In genomic region chr3:11847035-11847394, GRCh38 we compare ENCODE assay signal across 8 cellular contexts. TPM values are rescaled to one million over a fixed set of nuclear protein-coding genes. Genes with fewer than 3 reads are reported as not detected.
DNase-seq lines count a peak whose midpoint lies in the region; ATAC-seq and TF ChIP-seq lines count a peak whose summit lies in the region.

No MANE protein-coding gene starts in this region.

- peak overlapping the region; percentile 98 for H3K4me3 Mint-ChIP-seq in natural killer cell

- H3K36me3 ChIP-seq in BLaER1 treated with 17β-estradiol and CSF1 and Interleukin-3, amounts not matched to agents 10 nM and 100 nM, result peaks cover 19 to 31% (median 26%) of the 10 kb centered on the region in 11 experiments

- H3K4me1 ChIP-seq in BLaER1 treated with 17β-estradiol and CSF1 and Interleukin-3, amounts not matched to agents 10 nM and 100 nM, result peaks cover 10 to 18% (median 13%) of the 10 kb centered on the region in 10 experiments

- peak overlapping the region; percentile 77 to 96 (median 89); a peak in 21 of 22 replicates for H3K4me2 ChIP-seq in BLaER1 treated with 17β-estradiol and CSF1 and Interleukin-3, amounts not matched to agents 10 nM and 100 nM

- no peak for TF ChIP-seq RAD21 in Ishikawa (IDR thresholded peaks at IDR 0.05; ENCODE audit: low read depth)

- H3K4me3 ChIP-seq in BLaER1 treated with 17β-estradiol and CSF1 and Interleukin-3, amounts not matched to agents 10 nM and 100 nM, result peak overlapping the region; percentile 60 to 90 (median 80)

- peaks cover 0 to under 1% (median 0%) of the 10 kb centered on the region in 11 experiments; a peak in 3 of 22 replicates for H3K9me3 ChIP-seq in BLaER1 treated with 17β-estradiol and CSF1 and Interleukin-3, amounts not matched to agents 10 nM and 100 nM (replicated peaks in 1 of 11)

- intact Hi-C loops in natural killer cell (cut with micrococcal nuclease), result no loop called here

- peak overlapping the region in 1 of 11 experiments; percentile 72; a peak in 3 of 22 replicates for H3K27ac ChIP-seq in BLaER1 treated with 17β-estradiol and CSF1 and Interleukin-3, amounts not matched to agents 10 nM and 100 nM
- H3K27ac ChIP-seq in cingulate gyrus (ENCODE audit: low read depth, low read length), result peak overlapping the region; percentile 66

- TF ChIP-seq CTCF in natural killer cell (IDR thresholded peaks at IDR 0.05), result peak; percentile 9

- H3K27ac Mint-ChIP-seq in natural killer cell, result peak overlapping the region; percentile 91 to 99

- H3K27me3 ChIP-seq in BLaER1 treated with 17β-estradiol and CSF1 and Interleukin-3, amounts not matched to agents 10 nM and 100 nM, result peaks cover 0 to 22% (median 10%) of the 10 kb centered on the region in 11 experiments; a peak in 11 of 22 replicates

- ATAC-seq in natural killer cell (no peak), HG03039 (IDR thresholded peaks at IDR 0.05; ENCODE audit: unreplicated experiment) (no peak)

- H3K9me3 Mint-ChIP-seq in natural killer cell, result no peaks in the 10 kb centered on the region

- DNase-seq in natural killer cell (no peak), NCI-H1436 (lab: John Stamatoyannopoulos, UW) (no peak), NCI-H2107 (lab: John Stamatoyannopoulos, UW) (no peak), NCI-H2081 (lab: John Stamatoyannopoulos, UW) (no peak)

- H3K27me3 Mint-ChIP-seq in natural killer cell (ENCODE audit: low read depth in 2 of 2), result peaks cover 4 to 9% of the 10 kb centered on the region in 2 donors

- H3K4me1 Mint-ChIP-seq in natural killer cell, result peaks cover 39 to 42% of the 10 kb centered on the region in 2 donors

- peak overlapping the region; percentile 79 to 94 (median 85); a peak in 15 of 22 replicates for H3K9ac ChIP-seq in BLaER1 treated with 17β-estradiol and CSF1 and Interleukin-3, amounts not matched to agents 10 nM and 100 nM

- no peaks in the 10 kb centered on the region for H4K20me1 ChIP-seq in BLaER1 treated with 17β-estradiol and CSF1 and Interleukin-3, amounts not matched to agents 10 nM and 100 nM

- TF ChIP-seq EP300 in Ishikawa (IDR thresholded peaks at IDR 0.05; ENCODE audit: borderline replicate concordance), result no peak

- peaks cover 7% of the 10 kb centered on the region for H3K36me3 Mint-ChIP-seq in natural killer cell

TF ChIP-seq in Ishikawa, 13 proteins besides CTCF, POLR2A, EP300 and RAD21:
- TF ChIP-seq, protein P1, sequence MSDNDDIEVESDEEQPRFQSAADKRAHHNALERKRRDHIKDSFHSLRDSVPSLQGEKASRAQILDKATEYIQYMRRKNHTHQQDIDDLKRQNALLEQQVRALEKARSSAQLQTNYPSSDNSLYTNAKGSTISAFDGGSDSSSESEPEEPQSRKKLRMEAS (IDR thresholded peaks at IDR 0.05), result no peak
- 0 out of 2 replicates have a peak, but pooled peaks have one; percentile 3 for TF ChIP-seq TCF12 (IDR thresholded peaks at IDR 0.05; ENCODE audit: low read depth)

RNA-seq across cellular contexts. Expression of gene TAMM41, which starts 0.3 kb away (rescaled TPM):
- total RNA-seq in natural killer cell, result 10 to 100 TPM; 17.9 to 25.8 (median 23.2) TPM
